8 cellular contexts compared by ENCODE assay signal in the genomic region with DNA sequence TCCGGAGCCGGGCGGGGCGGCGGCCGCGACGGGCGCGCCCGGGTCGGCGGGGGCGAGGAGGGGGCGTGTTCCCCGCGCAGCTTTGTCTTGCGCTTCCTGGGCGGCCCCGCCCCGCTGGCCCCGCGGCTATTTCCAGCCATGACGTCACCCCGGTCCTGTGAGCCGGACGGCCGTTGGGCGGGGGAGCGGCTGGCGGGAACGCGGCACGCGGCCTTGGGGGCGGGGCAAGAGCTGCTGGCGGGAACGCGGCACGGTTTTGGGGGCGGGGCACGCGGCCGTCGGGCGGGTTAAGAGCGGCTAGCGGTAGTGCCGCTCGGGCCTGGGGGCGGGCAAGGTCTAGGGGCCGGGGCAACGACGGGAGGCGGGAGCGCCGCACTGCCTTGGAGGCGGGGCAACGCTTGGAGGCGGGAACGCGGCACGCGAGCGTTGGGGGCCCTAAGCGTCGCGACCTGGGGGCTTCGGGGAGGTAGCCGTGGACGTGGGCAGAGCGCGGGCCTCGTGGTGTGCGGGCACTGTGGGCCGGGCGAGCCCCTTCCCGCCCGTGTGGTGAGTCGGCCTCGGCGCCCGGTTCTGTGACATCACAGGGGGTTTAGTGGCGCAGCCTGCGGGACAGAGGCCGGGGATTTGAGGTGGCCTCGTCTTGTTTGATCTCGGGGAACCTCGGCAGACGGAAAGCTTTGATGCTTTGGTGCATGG. TPM values are rescaled to one million over a fixed set of nuclear protein-coding genes. Genes with fewer than 3 reads are reported as not detected.
DNase-seq lines count a peak whose midpoint lies in the region; ATAC-seq and TF ChIP-seq lines count a peak whose summit lies in the region.

No MANE protein-coding gene starts in this region.

- H4K20me1 ChIP-seq in OCI-LY1 (ENCODE audit: insufficient read depth, low read length) = no peaks in the 10 kb centered on the region

- H3K4me1 Mint-ChIP-seq in activated T-cell treated with anti-CD3 and anti-CD28 coated beads, Interleukin-2, amount 50 U/mL, for 4 hours (ENCODE audit: low read depth) = peaks cover 18% of the 10 kb centered on the region

- H3K9ac ChIP-seq in OCI-LY1 (ENCODE audit: low read length) (no peak overlapping the region), mucosa of rectum (ENCODE audit: low read depth in 1 of 2, low read length in 2 of 2) (peak overlapping the region; percentile 32 to 73)

- no peaks in the 10 kb centered on the region for H3K9me3 Mint-ChIP-seq in activated T-cell treated with anti-CD3 and anti-CD28 coated beads, Interleukin-2, amount 50 U/mL, for 4 hours

- H3K36me3 ChIP-seq in BE2C = no peaks in the 10 kb centered on the region
- no peaks in the 10 kb centered on the region for H3K36me3 ChIP-seq in OCI-LY1 (ENCODE audit: insufficient read depth, low read length)
- peaks cover 8 to 11% of the 10 kb centered on the region in 2 donors for H3K36me3 ChIP-seq in mucosa of rectum (ENCODE audit: control insufficient read depth in 2 of 2, insufficient read depth in 2 of 2, low read length in 2 of 2)

- H3K36me3 Mint-ChIP-seq in activated T-cell treated with anti-CD3 and anti-CD28 coated beads, Interleukin-2, amount 50 U/mL, for 4 hours (ENCODE audit: insufficient read depth) = peaks cover 7% of the 10 kb centered on the region

- TF ChIP-seq CTCF in BE2C (IDR thresholded peaks at IDR 0.05; ENCODE audit: low read depth, low read length) (no peak), OCI-LY1 (IDR thresholded peaks at IDR 0.05; ENCODE audit: low read length) (no peak), epithelial cell of proximal tubule (conservative IDR thresholded peaks at IDR 0.05; ENCODE audit: low read depth, low read length) (no peak)

- H3K4me3 Mint-ChIP-seq in activated T-cell treated with anti-CD3 and anti-CD28 coated beads, Interleukin-2, amount 50 U/mL, for 4 hours = peak overlapping the region; percentile 71

- H3K79me2 ChIP-seq in OCI-LY1 (ENCODE audit: insufficient read depth, low read length) = no peaks in the 10 kb centered on the region

- peak; percentile 80 for DNase-seq in BE2C
- DNase-seq in activated T-cell treated with anti-CD3 and anti-CD28 coated beads, Interleukin-2, amount 50 U/mL, for 4 hours = peak; percentile 89
- DNase-seq in epithelial cell of proximal tubule (ENCODE audit: low read depth) = no peak
- peak; percentile 83 to 96 for DNase-seq in stimulated activated CD8-positive, alpha-beta memory T cell treated with anti-CD3 and anti-CD28 coated beads, Interleukin-2, amount 100 ng/mL, for 48 hours (ENCODE audit: low read depth in 2 of 2)

- H3K4me2 ChIP-seq in OCI-LY1 (ENCODE audit: low read length) = no peak overlapping the region; the same call in 1 of the 2 replicates

- peak; percentile 65 for ATAC-seq in GM19438 (IDR thresholded peaks at IDR 0.05; ENCODE audit: low read depth, unreplicated experiment)
- peak; percentile 47 for ATAC-seq in HG03571 (IDR thresholded peaks at IDR 0.05; ENCODE audit: unreplicated experiment)
- ATAC-seq in activated T-cell treated with anti-CD3 and anti-CD28 coated beads, Interleukin-2, amount 50 U/mL, for 4 hours = peak; percentile 74 to 83

- no peaks in the 10 kb centered on the region for H3K27me3 Mint-ChIP-seq in activated T-cell treated with anti-CD3 and anti-CD28 coated beads, Interleukin-2, amount 50 U/mL, for 4 hours (ENCODE audit: low read depth)

- H3K4me1 ChIP-seq in BE2C = peaks cover 1% of the 10 kb centered on the region
- H3K4me1 ChIP-seq in OCI-LY1 (ENCODE audit: insufficient read depth, low read length, severe bottlenecking) = no peaks in the 10 kb centered on the region
- H3K4me1 ChIP-seq in mucosa of rectum (ENCODE audit: control insufficient read depth in 2 of 2, insufficient read depth in 2 of 2, low read length in 2 of 2) = peaks cover 2 to 15% of the 10 kb centered on the region in 2 donors

- H3K27ac ChIP-seq in OCI-LY1 (ENCODE audit: low read depth, low read length, poor library complexity, severe bottlenecking) (no peak overlapping the region), mucosa of rectum (ENCODE audit: low read depth in 2 of 2, low read length in 2 of 2) (peak overlapping the region; percentile 95 to 97)

- no peaks in the 10 kb centered on the region for H3F3A ChIP-seq in OCI-LY1 (ENCODE audit: insufficient read depth, low read length)

- no peaks in the 10 kb centered on the region for H3K9me2 ChIP-seq in OCI-LY1 (ENCODE audit: low read depth, low read length)

- H3K9me3 ChIP-seq in BE2C = no peaks in the 10 kb centered on the region
- 0 out of 2 replicates have a peak, but pooled peaks cover 4% of the 10 kb centered on the region for H3K9me3 ChIP-seq in OCI-LY1 (ENCODE audit: low read length)
- no peaks in the 10 kb centered on the region for H3K9me3 ChIP-seq in mucosa of rectum (ENCODE audit: control insufficient read depth in 2 of 2, low read length in 2 of 2)

- H2AFZ ChIP-seq in OCI-LY1 (ENCODE audit: low read length) = no peak overlapping the region

- H3K27me3 ChIP-seq in BE2C = no peaks in the 10 kb centered on the region
- H3K27me3 ChIP-seq in OCI-LY1 (ENCODE audit: insufficient read depth, low read length) = peaks cover 8% of the 10 kb centered on the region; the same call in 1 of the 2 replicates
- no peaks in the 10 kb centered on the region for H3K27me3 ChIP-seq in mucosa of rectum (ENCODE audit: control insufficient read depth in 2 of 2, insufficient read depth in 2 of 2, low read length in 2 of 2)

- H3K4me3 ChIP-seq in BE2C (ENCODE audit: low read depth, low read length) (no peak overlapping the region), OCI-LY1 (ENCODE audit: low read depth, low read length, poor library complexity, severe bottlenecking) (peak overlapping the region; percentile 40), epithelial cell of proximal tubule (ENCODE audit: low read depth, low read length) (peak overlapping the region; percentile 72), mucosa of rectum (ENCODE audit: low read length in 2 of 2) (peak overlapping the region; percentile 53 to 57)

RNA-seq across cellular contexts. Expression of gene KLF11, which starts 0.7 kb away (rescaled TPM):
- polyA plus RNA-seq in BE2C (2012; ENCODE audit: insufficient read depth, insufficient read length, low read depth) = 1.7 TPM
- 10 to 100 TPM in 1 of 3 donors, 1 to 10 TPM in 2; 5.2 to 10.2 (median 5.7) TPM for total RNA-seq in activated T-cell treated with anti-CD3 and anti-CD28 coated beads, Interleukin-2, amount 50 U/mL, for 4 hours
- total RNA-seq in epithelial cell of proximal tubule = 6.9 and 9.3 TPM in 2 replicates

RNA-seq across cellular contexts. Expression of gene CYS1, which starts 36.2 kb away (rescaled TPM):
- not detected for polyA plus RNA-seq in BE2C (2012; ENCODE audit: insufficient read depth, insufficient read length, low read depth)
- total RNA-seq in activated T-cell treated with anti-CD3 and anti-CD28 coated beads, Interleukin-2, amount 50 U/mL, for 4 hours = under 1 TPM in 1 of 3 donors, not detected in 2; 0.08 TPM
- total RNA-seq in epithelial cell of proximal tubule = 5.9 and 20.8 TPM in 2 replicates
